In genomic region chr3:188286087-188286513, GRCh38 we compare ENCODE assay signal across 10 cellular contexts.
A peak's percentile ranks its signal among the peaks of the same experiment; 100 is the strongest.
DNase-seq lines count a peak whose midpoint lies in the region; ATAC-seq lines count a peak whose summit lies in the region.
"Had no signal": no experiment of that assay in that cellular context is flagged by ENCODE, and none has a peak within 500 bp of the region (broad histone marks: within the 10 kb centered on the region; RNA-seq: fewer than 3 reads in every experiment).

No MANE protein-coding gene starts in this region.

- no peaks in the 10 kb centered on the region for H3K9me3 ChIP-seq in muscle layer of colon (ENCODE audit: low read length)

- no peak overlapping the region for H3K9ac ChIP-seq in muscle layer of colon (ENCODE audit: low read length)

- H3K27me3 ChIP-seq in ACC112 (ENCODE audit: insufficient read depth, low read length), result no peaks in the 10 kb centered on the region
- H3K27me3 ChIP-seq in muscle layer of colon (ENCODE audit: control insufficient read depth in 1 of 2, insufficient read depth in 2 of 2, low read length in 2 of 2), result no peaks in the 10 kb centered on the region

- H3K4me3 ChIP-seq in ACC112 (ENCODE audit: low read depth, low read length) (no peak overlapping the region), muscle layer of colon (ENCODE audit: low read depth in 1 of 2, low read length in 2 of 2) (no peak overlapping the region)

- no peak overlapping the region for H2AFZ ChIP-seq in ACC112 (ENCODE audit: low read length, unreplicated experiment)

- no peak for ATAC-seq in HG03565 (IDR thresholded peaks at IDR 0.05; ENCODE audit: unreplicated experiment)

- H3K79me2 ChIP-seq in ACC112 (ENCODE audit: control insufficient read depth, insufficient read depth, low read length, unreplicated experiment), result peaks cover 35% of the 10 kb centered on the region

- DNase-seq in LHCN-M2 (ENCODE audit: low read depth) (peak; percentile 99), dermis blood vessel endothelial cell (peak; percentile 85), NCI-H345 treated with DMSO at 0.1 percent for 48 hours (lab: John Stamatoyannopoulos, UW; ENCODE audit: unreplicated experiment) (no peak), NCI-H748 treated with DMSO at 0.1 percent for 48 hours (lab: John Stamatoyannopoulos, UW) (no peak), mucosa of gallbladder (ENCODE audit: low spot score) (no peak)
- DNase-seq: activated CD8-positive, alpha-beta memory T cell treated with anti-CD3 and anti-CD28 coated beads for 24 hours; DMS79 had no signal

- peaks cover 6% of the 10 kb centered on the region; the same call in 1 of the 2 replicates for H3K36me3 ChIP-seq in ACC112 (ENCODE audit: insufficient read depth, low read length)
- peaks cover 13% of the 10 kb centered on the region for H3K36me3 ChIP-seq in muscle layer of colon (ENCODE audit: insufficient read depth, low read length)

- H3K4me1 ChIP-seq in ACC112 (ENCODE audit: control insufficient read depth, insufficient read depth, low read length, unreplicated experiment), result peaks cover 51% of the 10 kb centered on the region
- peaks cover 61% of the 10 kb centered on the region for H3K4me1 ChIP-seq in muscle layer of colon (ENCODE audit: insufficient read depth, low read length)

- H3K27ac ChIP-seq in ACC112 (ENCODE audit: low read depth, low read length) (peak overlapping the region; percentile 92), muscle layer of colon (ENCODE audit: low read depth, low read length) (peak overlapping the region; percentile 10)

Comparison
In these comparisons a context has a peak if more than half of its experiments do, and no peak if none do; other contexts are left out.
1. DNase-seq: peak in LHCN-M2 (single experiment) and dermis blood vessel endothelial cell (single experiment); none in NCI-H345 treated with DMSO at 0.1 percent for 48 hours (single experiment), NCI-H748 treated with DMSO at 0.1 percent for 48 hours (single experiment) and mucosa of gallbladder (single experiment).